17 cellular contexts compared by ENCODE assay signal in genomic region chr22:31821572-31821971, GRCh38.
A peak's percentile ranks its signal among the peaks of the same experiment; 100 is the strongest.
DNase-seq lines count a peak whose midpoint lies in the region; ATAC-seq lines count a peak whose summit lies in the region.
"Had no signal": no experiment of that assay in that cellular context is flagged by ENCODE, and none has a peak within 500 bp of the region (broad histone marks: within the 10 kb centered on the region; RNA-seq: fewer than 3 reads in every experiment).

No MANE protein-coding gene starts in this region.

- peak; percentile 3 for DNase-seq in NCI-H2196 treated with DMSO at 0.1 percent for 48 hours (lab: John Stamatoyannopoulos, UW; ENCODE audit: unreplicated experiment)
- no peak for DNase-seq in NCI-H2196 (lab: John Stamatoyannopoulos, UW; ENCODE audit: unreplicated experiment)
- peak; percentile 9 for DNase-seq in DMS53 treated with DMSO at 0.1 percent for 48 hours (lab: John Stamatoyannopoulos, UW; ENCODE audit: unreplicated experiment)
- peak; percentile 26 for DNase-seq in NCI-H510A (lab: John Stamatoyannopoulos, UW)
- DNase-seq in NCI-H1694 (lab: John Stamatoyannopoulos, UW), result no peak
- DNase-seq in stimulated activated naive CD8-positive, alpha-beta T cell treated with anti-CD3 and anti-CD28 coated beads, Interleukin-15, Interleukin-2, amounts not matched to agents 100 U/mL and 50 U/mL, for 24 hours, result no peak
- DNase-seq: 8988T; ACHN; AML-193; BE2C; CD4-positive, alpha-beta T cell; CD8-positive, alpha-beta memory T cell; DMS 273 treated with DMSO at 0.1 percent for 48 hours; DND-41; GOT3 had no signal

- ATAC-seq in HG02678 (IDR thresholded peaks at IDR 0.05; ENCODE audit: unreplicated experiment), result no peak
- ATAC-seq in stimulated activated naive CD8-positive, alpha-beta T cell treated with anti-CD3 and anti-CD28 coated beads, Interleukin-15, Interleukin-2, amounts not matched to agents 100 U/mL and 50 U/mL, for 24 hours, result no peak
- ATAC-seq: A549 had no signal

Comparison
In these comparisons a context has a peak if more than half of its experiments do, and no peak if none do; other contexts are left out.
1. DNase-seq: peak in NCI-H2196 treated with DMSO at 0.1 percent for 48 hours (single experiment), DMS53 treated with DMSO at 0.1 percent for 48 hours (single experiment) and NCI-H510A (single experiment); none in NCI-H2196 (single experiment), NCI-H1694 (single experiment) and stimulated activated naive CD8-positive, alpha-beta T cell treated with anti-CD3 and anti-CD28 coated beads, Interleukin-15, Interleukin-2, amounts not matched to agents 100 U/mL and 50 U/mL, for 24 hours (single experiment).